ENCODE assay signal across 1 cellular context in the genomic region with DNA sequence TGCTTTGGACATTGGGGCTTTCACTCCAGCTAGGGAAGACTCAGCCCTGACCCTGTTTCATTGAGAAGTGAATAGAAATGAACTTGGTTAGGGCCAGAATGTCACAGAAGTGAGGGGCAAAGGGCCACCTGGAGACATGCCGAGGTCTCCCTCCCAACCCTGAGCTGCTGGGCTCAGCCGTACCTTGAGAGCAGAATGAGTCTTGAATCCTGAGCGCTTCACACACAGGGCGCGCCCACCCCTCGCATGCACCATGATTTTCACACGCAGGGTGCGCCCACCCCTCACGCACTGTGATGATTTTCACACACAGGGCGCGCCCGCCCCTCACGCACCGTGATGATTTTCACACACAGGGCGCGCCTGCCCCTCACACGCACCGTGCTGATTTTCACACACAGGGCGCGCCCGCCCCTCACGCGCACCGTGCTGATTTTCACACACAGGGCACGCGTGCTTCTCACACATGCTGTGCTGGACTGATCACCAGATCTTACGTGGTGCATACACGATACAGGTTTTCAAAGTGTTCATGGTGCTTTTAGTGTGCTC.
TF ChIP-seq lines count a peak whose summit lies in the region.

No MANE protein-coding gene starts in this region.

TF ChIP-seq in HEK293, 187 proteins besides CTCF, POLR2A, EP300 and RAD21:
- TF ChIP-seq ZNF292 (tag by site-specific recombination; IDR thresholded peaks at IDR 0.05; ENCODE audit: borderline replicate concordance, low read depth) (no peak), ZNF785 (tag by site-specific recombination; IDR thresholded peaks at IDR 0.05) (no peak), ZBTB7A (tag by site-specific recombination; IDR thresholded peaks at IDR 0.05; ENCODE audit: low read depth) (no peak), SETDB1 (IDR thresholded peaks at IDR 0.05; ENCODE audit: insufficient read length, low read length) (peak; percentile 15), KLF7 (tag by site-specific recombination; IDR thresholded peaks at IDR 0.05; ENCODE audit: borderline replicate concordance) (0 out of 2 replicates have a peak, but pooled peaks have one; percentile 32), YY1 (tag by site-specific recombination; IDR thresholded peaks at IDR 0.05) (no peak), KLF9 (tag by site-specific recombination; IDR thresholded peaks at IDR 0.05; ENCODE audit: low read depth) (no peak), ZNF510 (tag by site-specific recombination; IDR thresholded peaks at IDR 0.05; ENCODE audit: insufficient replicate concordance) (no peak), ZNF558 (tag by site-specific recombination; IDR thresholded peaks at IDR 0.05) (no peak), ZNF394 (tag by site-specific recombination; IDR thresholded peaks at IDR 0.05; ENCODE audit: borderline replicate concordance) (no peak), ZBTB48 (tag by site-specific recombination; IDR thresholded peaks at IDR 0.05) (no peak), EGR2 (tag by site-specific recombination; IDR thresholded peaks at IDR 0.05; ENCODE audit: low read depth) (no peak), ZNF654 (tag by site-specific recombination; IDR thresholded peaks at IDR 0.05; ENCODE audit: low read depth) (no peak), GLI4 (tag by site-specific recombination; IDR thresholded peaks at IDR 0.05) (no peak), KLF8 (tag by site-specific recombination; IDR thresholded peaks at IDR 0.05) (0 out of 2 replicates have a peak, but pooled peaks have one; percentile 55), ZBTB21 (tag by site-specific recombination; IDR thresholded peaks at IDR 0.05) (no peak), ZNF138 (tag by site-specific recombination; IDR thresholded peaks at IDR 0.05; ENCODE audit: borderline replicate concordance) (no peak), ZNF624 (tag by site-specific recombination; IDR thresholded peaks at IDR 0.05) (no peak), IKZF3 (tag by site-specific recombination; IDR thresholded peaks at IDR 0.05) (no peak)
- TF ChIP-seq, protein P1, sequence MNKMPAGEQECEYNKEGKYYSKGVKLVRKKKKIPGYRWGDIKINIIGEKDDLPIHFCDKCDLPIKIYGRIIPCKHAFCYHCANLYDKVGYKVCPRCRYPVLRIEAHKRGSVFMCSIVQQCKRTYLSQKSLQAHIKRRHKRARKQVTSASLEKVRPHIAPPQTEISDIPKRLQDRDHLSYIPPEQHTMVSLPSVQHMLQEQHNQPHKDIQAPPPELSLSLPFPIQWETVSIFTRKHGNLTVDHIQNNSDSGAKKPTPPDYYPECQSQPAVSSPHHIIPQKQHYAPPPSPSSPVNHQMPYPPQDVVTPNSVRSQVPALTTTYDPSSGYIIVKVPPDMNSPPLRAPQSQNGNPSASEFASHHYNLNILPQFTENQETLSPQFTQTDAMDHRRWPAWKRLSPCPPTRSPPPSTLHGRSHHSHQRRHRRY (tag by site-specific recombination; IDR thresholded peaks at IDR 0.05): no peak
- TF ChIP-seq, protein P2, sequence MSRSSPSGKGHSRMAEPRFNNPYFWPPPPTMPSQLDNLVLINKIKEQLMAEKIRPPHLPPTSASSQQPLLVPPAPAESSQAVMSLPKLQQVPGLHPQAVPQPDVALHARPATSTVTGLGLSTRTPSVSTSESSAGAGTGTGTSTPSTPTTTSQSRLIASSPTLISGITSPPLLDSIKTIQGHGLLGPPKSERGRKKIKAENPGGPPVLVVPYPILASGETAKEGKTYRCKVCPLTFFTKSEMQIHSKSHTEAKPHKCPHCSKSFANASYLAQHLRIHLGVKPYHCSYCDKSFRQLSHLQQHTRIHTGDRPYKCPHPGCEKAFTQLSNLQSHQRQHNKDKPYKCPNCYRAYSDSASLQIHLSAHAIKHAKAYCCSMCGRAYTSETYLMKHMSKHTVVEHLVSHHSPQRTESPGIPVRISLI (tag by site-specific recombination; IDR thresholded peaks at IDR 0.05): no peak
- TF ChIP-seq, protein P3, sequence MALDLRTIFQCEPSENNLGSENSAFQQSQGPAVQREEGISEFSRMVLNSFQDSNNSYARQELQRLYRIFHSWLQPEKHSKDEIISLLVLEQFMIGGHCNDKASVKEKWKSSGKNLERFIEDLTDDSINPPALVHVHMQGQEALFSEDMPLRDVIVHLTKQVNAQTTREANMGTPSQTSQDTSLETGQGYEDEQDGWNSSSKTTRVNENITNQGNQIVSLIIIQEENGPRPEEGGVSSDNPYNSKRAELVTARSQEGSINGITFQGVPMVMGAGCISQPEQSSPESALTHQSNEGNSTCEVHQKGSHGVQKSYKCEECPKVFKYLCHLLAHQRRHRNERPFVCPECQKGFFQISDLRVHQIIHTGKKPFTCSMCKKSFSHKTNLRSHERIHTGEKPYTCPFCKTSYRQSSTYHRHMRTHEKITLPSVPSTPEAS (tag by site-specific recombination; IDR thresholded peaks at IDR 0.05): no peak
